Comparison of ENCODE assay signal across 18 cellular contexts in genomic region chr6:168343239-168344167, GRCh38. TPM values are rescaled to one million over a fixed set of nuclear protein-coding genes. Genes with fewer than 3 reads are reported as not detected.
A peak's percentile ranks its signal among the peaks of the same experiment; 100 is the strongest.
DNase-seq lines count a peak whose midpoint lies in the region; ATAC-seq, FAIRE-seq and TF ChIP-seq lines count a peak whose summit lies in the region.
"Had no signal": no experiment of that assay in that cellular context is flagged by ENCODE, and none has a peak within 500 bp of the region (broad histone marks: within the 10 kb centered on the region; RNA-seq: fewer than 3 reads in every experiment).

No MANE protein-coding gene starts in this region.

- no peak for TF ChIP-seq POLR2A in HepG2 (IDR thresholded peaks at IDR 0.05; ENCODE audit: insufficient read depth in 1 of 2, low read depth in 2 of 2, low read length in 2 of 2)
- no peak for TF ChIP-seq POLR2A in right lobe of liver (IDR thresholded peaks at IDR 0.05)
- TF ChIP-seq POLR2A in upper lobe of left lung (IDR thresholded peaks at IDR 0.05), result no peak

- H3K9ac ChIP-seq in HepG2 (ENCODE audit: insufficient read depth, low read depth, low read length), result no peak overlapping the region

- WGBS in HepG2 (ENCODE audit: low lambda C conversion rate), result 70% methylated on average over 22 of the region's 24 CpGs
- 52% methylated on average over 10 of the region's 24 CpGs for WGBS in right lobe of liver (ENCODE audit: insufficient coverage, low coverage, low lambda C conversion rate, missing lambda C conversion rate)
- 75 to 79% methylated on average over 23 to 24 of the region's 24 CpGs for WGBS in upper lobe of left lung, 2 donors

- H3K36me3 ChIP-seq in HepG2 (replicated peaks in 1 of 2; ENCODE audit: control insufficient read depth in 1 of 2, insufficient read depth in 2 of 2, low read length in 2 of 2) (no peaks in the 10 kb centered on the region), right lobe of liver (no peaks in the 10 kb centered on the region), GM23338 (ENCODE audit: insufficient read depth) (no peaks in the 10 kb centered on the region), upper lobe of left lung (no peaks in the 10 kb centered on the region)

- TF ChIP-seq CTCF in HepG2 (CRISPR knock-in tag; IDR thresholded peaks at IDR 0.05) (no peak), right lobe of liver (IDR thresholded peaks at IDR 0.05) (no peak), VCaP (conservative IDR thresholded peaks at IDR 0.05) (no peak), type B pancreatic cell (conservative IDR thresholded peaks at IDR 0.05) (no peak), GM23338 (conservative IDR thresholded peaks at IDR 0.05; ENCODE audit: low read depth in 2 of 2) (no peak), upper lobe of left lung (IDR thresholded peaks at IDR 0.05) (no peak)

- no TSS peak for BruUV-seq in HepG2 (replicated peaks; lab: Mats Ljungman, UMichigan)

- ATAC-seq in HepG2 (no peak), right lobe of liver (no peak), esophagus mucosa (peak; percentile 24), GM23338 (no peak), upper lobe of left lung (ENCODE audit: low FRiP score in 2 of 2) (no peak)
- ATAC-seq: A549 had no signal

- no peak for TF ChIP-seq RAD21 in HepG2 (CRISPR knock-in tag; IDR thresholded peaks at IDR 0.05)

- H3K4me1 ChIP-seq in HepG2 (ENCODE audit: insufficient read depth, low read length) (peaks cover 21% of the 10 kb centered on the region), right lobe of liver (no peaks in the 10 kb centered on the region), GM23338 (ENCODE audit: insufficient read depth) (no peaks in the 10 kb centered on the region), upper lobe of left lung (no peaks in the 10 kb centered on the region)
- H3K4me1 ChIP-seq: A549 had no signal

- H3K36me3 Mint-ChIP-seq in type B pancreatic cell (no peaks in the 10 kb centered on the region), GM23338 (ENCODE audit: low read depth) (no peaks in the 10 kb centered on the region; the same call in 2 of the 3 replicates)

- H3K4me3 Mint-ChIP-seq in type B pancreatic cell, result no peak overlapping the region
- no peak overlapping the region for H3K4me3 Mint-ChIP-seq in GM23338

- no peaks in the 10 kb centered on the region for H3K9me3 Mint-ChIP-seq in type B pancreatic cell
- H3K9me3 Mint-ChIP-seq in GM23338, result no peaks in the 10 kb centered on the region

- CTCF ChIA-PET in HepG2 (lab: Yijun Ruan, JAX; ENCODE audit: low intra/inter-chr PET ratio, low total read pairs), result no interaction called here

- peak overlapping the region; percentile 21 for H3K27ac Mint-ChIP-seq in type B pancreatic cell
- H3K27ac Mint-ChIP-seq in GM23338, result no peak overlapping the region

- no peak for DNase-seq in HepG2 (ENCODE audit: low spot score)
- no peak for DNase-seq in right lobe of liver
- DNase-seq in type B pancreatic cell (ENCODE audit: extremely low spot score, unreplicated experiment), result no peak
- DNase-seq in GM23338 (ENCODE audit: low spot score), result no peak
- DNase-seq in upper lobe of left lung, result no peak
- no peak for DNase-seq in midbrain (lab: John Stamatoyannopoulos, UW)
- DNase-seq: C1 segment of cervical spinal cord, HCEC 1CT, Kasumi-1, NCI-H2029 treated with DMSO at 0.1 percent for 48 hours, NCI-H2171 treated with DMSO at 0.1 percent for 48 hours, NCI-H510A, NCI-H774, SIG-M5 had no signal

- no peak for FAIRE-seq in HepG2 (lab: Jason Lieb, UNC)
- FAIRE-seq: A549, GM19239 had no signal

- no peaks in the 10 kb centered on the region for H3K79me2 ChIP-seq in HepG2 (ENCODE audit: insufficient read depth, low read length)
- H3K79me2 ChIP-seq in GM23338 (replicated peaks; ENCODE audit: insufficient read depth), result no peaks in the 10 kb centered on the region

- H4K20me1 ChIP-seq in HepG2 (ENCODE audit: insufficient read depth, low read length), result no peaks in the 10 kb centered on the region
- no peaks in the 10 kb centered on the region for H4K20me1 ChIP-seq in GM23338 (replicated peaks; ENCODE audit: insufficient read depth)

- no peak overlapping the region for H3K4me2 ChIP-seq in HepG2 (ENCODE audit: low read depth, low read length)
- no peak overlapping the region for H3K4me2 ChIP-seq in GM23338
- H3K4me2 ChIP-seq: A549 had no signal

- no peak for TF ChIP-seq EP300 in HepG2 (IDR thresholded peaks at IDR 0.05; ENCODE audit: low read depth in 2 of 2, low read length in 2 of 2)
- no peak for TF ChIP-seq EP300 in HepG2 (CRISPR knock-in tag; IDR thresholded peaks at IDR 0.05; ENCODE audit: borderline replicate concordance)
- TF ChIP-seq EP300 in upper lobe of left lung (IDR thresholded peaks at IDR 0.05), result no peak

- H3K27ac ChIP-seq in HepG2 (ENCODE audit: extremely low read length, insufficient read depth, low read length) (no peak overlapping the region), right lobe of liver (no peak overlapping the region), VCaP (peak overlapping the region; percentile 9; the same call in 1 of the 2 replicates), GM23338 (ENCODE audit: low read depth) (no peak overlapping the region), upper lobe of left lung (no peak overlapping the region)
- H3K27ac ChIP-seq: A549 had no signal

- peaks cover 0 to 17% of the 10 kb centered on the region in 2 experiments; a peak in 3 of 5 replicates for H3K27me3 ChIP-seq in HepG2 (ENCODE audit: control insufficient read depth in 1 of 2, insufficient read depth in 2 of 2, low read length in 2 of 2)
- H3K27me3 ChIP-seq in right lobe of liver, result no peaks in the 10 kb centered on the region
- H3K27me3 ChIP-seq in GM23338 (ENCODE audit: insufficient read depth), result no peaks in the 10 kb centered on the region
- no peaks in the 10 kb centered on the region for H3K27me3 ChIP-seq in upper lobe of left lung

- in situ Hi-C loops in HepG2 (cut with HindIII; ENCODE audit: extremely low pct_ligation_motif_present, low pct_unique_long_range_greater_than_20kb), result no loop called here

- H3K9me3 ChIP-seq in HepG2 (ENCODE audit: low read length), result no peaks in the 10 kb centered on the region
- H3K9me3 ChIP-seq in right lobe of liver, result no peaks in the 10 kb centered on the region
- no peaks in the 10 kb centered on the region for H3K9me3 ChIP-seq in upper lobe of left lung
- H3K9me3 ChIP-seq: A549 had no signal

- no peaks in the 10 kb centered on the region for H3K9me2 ChIP-seq in GM23338 (ENCODE audit: insufficient read depth)

- H3K27me3 Mint-ChIP-seq in type B pancreatic cell (peaks cover 16% of the 10 kb centered on the region), GM23338 (ENCODE audit: insufficient read depth, low read depth, poor library complexity) (peaks cover 13% of the 10 kb centered on the region)

- intact Hi-C loops in HepG2 (cut with micrococcal nuclease; ENCODE audit: unreplicated experiment) (no loop called here), right lobe of liver (cut with DNase I) (loop anchor here in 1 of 2 donors (10.0 kb wide), 1 partner anchor 189 kb away; no protein-coding TSS in a partner anchor)

- H3K4me3 ChIP-seq in HepG2 (replicated peaks in 1 of 3; ENCODE audit: insufficient read depth in 1 of 3, low read depth in 2 of 3, low read length in 3 of 3) (no peak overlapping the region), right lobe of liver (no peak overlapping the region), GM23338 (no peak overlapping the region), upper lobe of left lung (no peak overlapping the region)
- H3K4me3 ChIP-seq: A549 had no signal

- POLR2A ChIA-PET in HepG2 (lab: Yijun Ruan, JAX), result no interaction called here

- H3K4me1 Mint-ChIP-seq in type B pancreatic cell (ENCODE audit: unreplicated experiment) (peaks cover 18% of the 10 kb centered on the region), GM23338 (peaks cover 11% of the 10 kb centered on the region; the same call in 2 of the 3 replicates)

- no peaks in the 10 kb centered on the region for H3F3A ChIP-seq in GM23338 (replicated peaks; ENCODE audit: low read depth)

- H2AFZ ChIP-seq in HepG2 (ENCODE audit: low read length), result no peak overlapping the region
- no peak overlapping the region for H2AFZ ChIP-seq in GM23338

TF ChIP-seq in HepG2, 621 proteins besides CTCF, POLR2A, EP300 and RAD21 (continues in another document):
- no peak for TF ChIP-seq ZNF777 (CRISPR knock-in tag; IDR thresholded peaks at IDR 0.05)

TF ChIP-seq in GM23338, 12 proteins besides CTCF, POLR2A, EP300 and RAD21 (continues in another document):
- TF ChIP-seq CREB1 (CRISPR knock-in tag; IDR thresholded peaks at IDR 0.05; ENCODE audit: low read depth), result no peak

RNA-seq across cellular contexts. Expression of gene DACT2, which starts 23.9 kb away (rescaled TPM):
- total RNA-seq in HepG2 (2016; rRNA removed; fragmentation: Illumina TruSeq; extraction: Trizol), result not detected in 2 replicates
- not detected in 2 replicates for total RNA-seq in HepG2 (2016; cell fraction: cytosol; rRNA removed; fragmentation: Illumina TruSeq; extraction: Trizol; ENCODE audit: low read depth)
- total RNA-seq in HepG2 (2016; cell fraction: insoluble cytoplasmic fraction; rRNA removed; fragmentation: Illumina TruSeq; extraction: Trizol), result not detected in 2 replicates
- not detected in 2 replicates for total RNA-seq in HepG2 (2016; cell fraction: membrane; rRNA removed; fragmentation: Illumina TruSeq; extraction: Trizol)
- total RNA-seq in HepG2 (2016; cell fraction: nucleus; rRNA removed; fragmentation: Illumina TruSeq; extraction: Trizol), result not detected in 2 replicates
- 0.10 and 0.15 TPM in 2 replicates for polyA plus RNA-seq in HepG2 (2011; rRNA removed)
- 0.12 and 0.23 TPM in 2 replicates for polyA plus RNA-seq in HepG2 (2011; cell fraction: cytosol; rRNA removed)
- polyA plus RNA-seq in HepG2 (2011; cell fraction: nucleus; rRNA removed), result 0.23 and 0.45 TPM in 2 replicates
- polyA plus RNA-seq in HepG2 (2012), result not detected in 2 replicates
- not detected in 2 replicates for polyA plus RNA-seq in HepG2 (2016; cell fraction: cytosol; fragmentation: Illumina TruSeq; extraction: Trizol; ENCODE audit: low read depth)
- not detected in 2 replicates for polyA plus RNA-seq in HepG2 (2016; cell fraction: insoluble cytoplasmic fraction; fragmentation: Illumina TruSeq; extraction: Trizol; ENCODE audit: low read depth)
- polyA plus RNA-seq in HepG2 (2016; cell fraction: membrane; fragmentation: Illumina TruSeq; extraction: Trizol; ENCODE audit: low read depth), result not detected in 2 replicates
- polyA plus RNA-seq in HepG2 (2016; cell fraction: nucleus; fragmentation: Illumina TruSeq; extraction: Trizol; ENCODE audit: insufficient read depth, low read depth), result not detected in 2 replicates
- polyA minus RNA-seq in HepG2 (2011; rRNA and poly(A)+ RNA removed; ENCODE audit: low replicate concordance), result 0.26 TPM in 1 of 2 replicates, not detected in the other
- 0.26 and 0.30 TPM in 2 replicates for polyA minus RNA-seq in HepG2 (2011; cell fraction: cytosol; rRNA and poly(A)+ RNA removed)
- 0.25 TPM in 1 of 2 replicates, not detected in the other for polyA minus RNA-seq in HepG2 (2011; cell fraction: nucleus; rRNA and poly(A)+ RNA removed)
- under 1 TPM in 5 of 6 experiments, not detected in 1; 0.29 to 0.99 (median 0.86) TPM for total RNA-seq in right lobe of liver
- 0.44 TPM for total RNA-seq in esophagus mucosa
- 7.6 and 17.4 TPM in 2 replicates for total RNA-seq in type B pancreatic cell (ENCODE audit: low replicate concordance)
- total RNA-seq in GM23338 (2014; rRNA removed; shearing (Covaris generic)), result 7.3 and 10.6 TPM in 2 replicates
- 1.5 and 1.8 TPM in 2 replicates for polyA plus RNA-seq in GM23338 (2016; fragmentation: Nextera tagmentation; extraction: Ambion mirVana)
- total RNA-seq in upper lobe of left lung, result 10 to 100 TPM in 1 of 6 donors, 1 to 10 TPM in 3, under 1 TPM in 2; 0.44 to 13.6 (median 3.2) TPM
